Comparison of ENCODE assay signal across 35 cellular contexts in genomic region chr20:54556406-54556805, GRCh38.
"Had no signal": no experiment of that assay in that cellular context is flagged by ENCODE, and none has a peak within 500 bp of the region (broad histone marks: within the 10 kb centered on the region; RNA-seq: fewer than 3 reads in every experiment).

No MANE protein-coding gene starts in this region.

- DNase-seq: Karpas-422, Kasumi-1, MG63, MM.1S, MV-4-11, NCI-H1048, NCI-H1092, NCI-H1092 treated with DMSO at 0.1 percent for 48 hours, NCI-H1105 treated with DMSO at 0.1 percent for 48 hours, NCI-H1417, NCI-H1417 treated with DMSO at 0.1 percent for 48 hours, NCI-H1436, NCI-H1436 treated with DMSO at 0.1 percent for 48 hours, NCI-H146, NCI-H1694, NCI-H1694 treated with DMSO at 0.1 percent for 48 hours, NCI-H187, NCI-H187 treated with DMSO at 0.1 percent for 48 hours, NCI-H1930, NCI-H2029, NCI-H2029 treated with DMSO at 0.1 percent for 48 hours, NCI-H2081, NCI-H2081 treated with DMSO at 0.1 percent for 48 hours, NCI-H2107, NCI-H2171, NCI-H2171 treated with DMSO at 0.1 percent for 48 hours, NCI-H2227 treated with DMSO at 0.1 percent for 48 hours, NCI-H226, NCI-H345, NCI-H446, NCI-H446 treated with DMSO at 0.1 percent for 48 hours, NCI-H510A, NCI-H510A treated with DMSO at 0.1 percent for 48 hours, NCI-H524, NCI-H524 treated with DMSO at 0.1 percent for 48 hours had no signal

- H3K27me3 ChIP-seq: MG63 had no signal

- H3K9me3 ChIP-seq: MG63 had no signal

- H3K36me3 ChIP-seq: MG63 had no signal

- H3K4me3 ChIP-seq: MG63 had no signal
